Comparison of ENCODE assay signal across 8 cellular contexts in the genomic region with DNA sequence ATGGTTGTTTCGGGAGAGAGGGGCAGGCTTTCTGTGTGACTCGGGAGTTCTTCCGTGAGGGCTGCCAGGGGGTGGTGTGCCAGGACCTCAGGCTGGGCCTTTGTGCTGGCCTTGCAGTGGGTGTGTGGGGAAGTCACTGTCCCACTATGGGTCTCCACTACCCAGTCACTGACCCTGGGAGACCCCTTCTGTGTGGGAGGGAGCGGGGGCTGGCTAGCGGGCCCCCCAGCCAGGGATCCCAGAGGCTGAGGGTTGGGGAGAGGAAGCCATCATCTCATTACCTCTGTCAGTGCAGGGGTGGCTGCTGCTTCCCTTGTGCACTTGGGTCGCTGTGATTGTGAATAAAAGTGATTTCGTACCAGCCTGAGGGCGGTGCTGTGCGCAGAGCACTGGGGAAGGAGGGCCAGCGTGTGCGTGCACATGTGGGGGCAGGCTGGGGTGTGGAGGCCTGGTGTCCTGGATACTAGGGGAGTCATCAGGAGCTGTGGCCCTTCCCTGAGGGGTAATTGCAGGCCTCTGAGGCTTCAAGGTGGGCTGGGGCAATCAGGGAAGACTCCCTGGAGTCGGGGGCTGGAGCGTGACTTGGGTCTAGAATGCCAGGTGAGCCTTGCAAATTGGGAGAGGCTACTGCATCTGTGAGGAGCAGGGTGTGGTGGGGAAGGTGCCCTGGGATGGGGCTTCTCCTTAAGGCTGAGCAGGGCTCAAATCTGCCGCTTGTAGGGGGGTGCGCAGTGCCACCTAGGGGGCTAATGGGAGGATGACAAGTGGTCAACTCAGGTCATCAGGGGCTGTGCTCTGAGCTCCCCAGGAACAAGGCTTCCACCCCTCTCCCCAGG.
DNase-seq lines count a peak whose midpoint lies in the region; ATAC-seq, FAIRE-seq and TF ChIP-seq lines count a peak whose summit lies in the region.

No MANE protein-coding gene starts in this region.

- H3K27me3 ChIP-seq in adrenal gland = no peaks in the 10 kb centered on the region
- H3K27me3 ChIP-seq in keratinocyte (ENCODE audit: control insufficient read depth, extremely low read depth, insufficient read depth, low read length) = no peaks in the 10 kb centered on the region

- no peak for FAIRE-seq in keratinocyte (lab: Jason Lieb, UNC)

- DNase-seq in NCI-H1417 (lab: John Stamatoyannopoulos, UW) (peak; percentile 5 to 47 (median 11)), NCI-H1417 treated with DMSO at 0.1 percent for 48 hours (lab: John Stamatoyannopoulos, UW) (no peak), RPMI7951 (ENCODE audit: low read depth) (peak; percentile 29), adrenal gland (peak in 5 of 7 donors; percentile 30 to 69 (median 42)), keratinocyte (ENCODE audit: low read depth, low spot score) (no peak), inferior parietal cortex (ENCODE audit: extremely low spot score) (no peak)
- DNase-seq in stimulated activated CD8-positive, alpha-beta memory T cell treated with anti-CD3 and anti-CD28 coated beads, Interleukin-15, amount 100 ng/mL, for 1 hour (ENCODE audit: low read depth) = peak; percentile 20

- H3K36me3 ChIP-seq in adrenal gland (replicated peaks in 1 of 2) (no peaks in the 10 kb centered on the region), keratinocyte (ENCODE audit: control insufficient read depth in 2 of 2, extremely low read depth in 1 of 2, insufficient read depth in 2 of 2, low read length in 2 of 2) (peaks cover 5 to 6% of the 10 kb centered on the region in 2 experiments)

- no peaks in the 10 kb centered on the region for H3K79me2 ChIP-seq in keratinocyte (ENCODE audit: control insufficient read depth, insufficient read depth, low read length)

- H3K9ac ChIP-seq in keratinocyte (ENCODE audit: control insufficient read depth, extremely low read depth, insufficient read depth, low read length) = no peak overlapping the region

- intact Hi-C loops in adrenal gland (cut with DNase I) = no loop called here

- dilution Hi-C loops in keratinocyte (cut with MboI; ENCODE audit: extremely low pct_ligation_motif_present, low sequenced_read_pairs) = no loop called here

- no peaks in the 10 kb centered on the region for H3K9me1 ChIP-seq in keratinocyte (ENCODE audit: control insufficient read depth, extremely low read depth, insufficient read depth, low read length)

- H3K4me3 ChIP-seq in adrenal gland (no peak overlapping the region), keratinocyte (ENCODE audit: control insufficient read depth in 2 of 3, extremely low read depth in 1 of 3, insufficient read depth in 2 of 3, low read depth in 1 of 3, low read length in 3 of 3) (no peak overlapping the region)

- ATAC-seq in HG02610 (IDR thresholded peaks at IDR 0.05; ENCODE audit: unreplicated experiment) = peak; percentile 41

- H3K4me2 ChIP-seq in keratinocyte (ENCODE audit: control insufficient read depth, extremely low read depth, insufficient read depth, low read depth, low read length) = no peak overlapping the region

- TF ChIP-seq POLR2A in adrenal gland (IDR thresholded peaks at IDR 0.05) = no peak

- H3K4me1 ChIP-seq in adrenal gland (replicated peaks in 1 of 2) (no peaks in the 10 kb centered on the region), keratinocyte (ENCODE audit: control insufficient read depth, extremely low read depth, insufficient read depth, low read length) (no peaks in the 10 kb centered on the region)

- peaks cover 6% of the 10 kb centered on the region for H4K20me1 ChIP-seq in keratinocyte (ENCODE audit: control insufficient read depth, extremely low read depth, insufficient read depth, low read length)

- H3K27ac ChIP-seq in adrenal gland = no peak overlapping the region
- no peak overlapping the region for H3K27ac ChIP-seq in keratinocyte (ENCODE audit: control insufficient read depth, insufficient read depth, low read length)

- 78 to 83% (median 81%) methylated on average over 8 to 15 of the region's 15 CpGs for WGBS in adrenal gland, 4 donors

- no peaks in the 10 kb centered on the region for H3K9me3 ChIP-seq in adrenal gland (replicated peaks in 1 of 3)
- H3K9me3 ChIP-seq in keratinocyte (ENCODE audit: control insufficient read depth, low read depth, low read length) = no peaks in the 10 kb centered on the region

- H2AFZ ChIP-seq in keratinocyte (ENCODE audit: control insufficient read depth, low read length) = no peak overlapping the region

- peak; percentile 19 to 47 (median 38) for TF ChIP-seq CTCF in adrenal gland (IDR thresholded peaks at IDR 0.05)
- TF ChIP-seq CTCF in keratinocyte (optimal IDR thresholded peaks at IDR 0.05 in 1 of 3, IDR thresholded peaks at IDR 0.05 in 1 of 3, conservative IDR thresholded peaks at IDR 0.05 in 1 of 3; ENCODE audit: extremely low read depth in 1 of 3, insufficient read depth in 2 of 3, low read length in 3 of 3) = peak; percentile 62 to 76 (median 70)

Comparison
In these comparisons a context has a peak if more than half of its experiments do, and no peak if none do; other contexts are left out.
1. DNase-seq: peak in NCI-H1417 (3 of 3), RPMI7951 (single experiment), adrenal gland (5 of 7) and stimulated activated CD8-positive, alpha-beta memory T cell treated with anti-CD3 and anti-CD28 coated beads, Interleukin-15, amount 100 ng/mL, for 1 hour (single experiment); none in NCI-H1417 treated with DMSO at 0.1 percent for 48 hours (single experiment), keratinocyte (single experiment) and inferior parietal cortex (single experiment).